In the genomic region with DNA sequence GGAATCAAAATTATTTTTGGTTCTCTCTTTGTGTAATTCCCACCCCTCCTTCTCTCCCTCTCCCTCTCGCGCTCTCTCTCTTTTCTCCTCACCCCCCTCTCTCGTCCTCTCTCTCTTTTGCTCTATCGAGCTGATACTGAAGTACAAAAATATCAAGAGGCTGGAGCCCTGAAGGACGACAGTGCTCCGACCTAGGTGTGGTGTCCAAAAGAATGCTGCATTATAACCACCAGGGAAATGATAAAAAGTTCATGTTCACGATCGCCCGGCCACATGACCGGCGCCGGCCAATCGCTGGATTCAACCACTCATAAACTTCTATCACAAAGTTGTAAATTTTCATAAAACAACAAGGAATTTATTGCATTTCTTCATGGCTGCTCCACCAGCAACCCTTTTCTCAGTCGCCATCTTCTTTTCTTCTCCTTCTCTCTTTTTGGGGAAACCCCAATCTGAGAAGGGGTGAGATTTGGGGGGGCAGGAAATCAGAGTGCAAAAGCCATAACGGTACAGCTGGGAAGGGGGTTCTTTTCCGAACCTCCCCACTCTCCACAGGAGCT, we compare ENCODE assay signal across 12 cellular contexts. TPM values are rescaled to one million over a fixed set of nuclear protein-coding genes. Genes with fewer than 3 reads are reported as not detected.
DNase-seq lines count a peak whose midpoint lies in the region; ATAC-seq and TF ChIP-seq lines count a peak whose summit lies in the region.
"Had no signal": no experiment of that assay in that cellular context is flagged by ENCODE, and none has a peak within 500 bp of the region (broad histone marks: within the 10 kb centered on the region; RNA-seq: fewer than 3 reads in every experiment).

TSS of gene HOXB6 (minus strand) at position 217 of the 560 bp plus-strand sequence. CDS start 6,836 bp downstream, outside the sequence.

- peak; percentile 36 to 79 for TF ChIP-seq POLR2A in adrenal gland (IDR thresholded peaks at IDR 0.05)

- no peaks in the 10 kb centered on the region for H3K36me3 ChIP-seq in adrenal gland (replicated peaks in 1 of 2)
- H3K36me3 ChIP-seq in mucosa of rectum (ENCODE audit: control insufficient read depth in 2 of 2, insufficient read depth in 2 of 2, low read length in 2 of 2): no peaks in the 10 kb centered on the region
- no peaks in the 10 kb centered on the region for H3K36me3 ChIP-seq in aorta (ENCODE audit: control insufficient read depth in 1 of 2, insufficient read depth in 2 of 2, low read length in 1 of 2)

- peak in 2 of 6 experiments; percentile 27 to 28 for TF ChIP-seq CTCF in adrenal gland (IDR thresholded peaks at IDR 0.05)

- intact Hi-C loops in adrenal gland (cut with DNase I) (no loop called here), aorta (cut with DNase I) (no loop called here)

- H3K4me1 ChIP-seq in adrenal gland (replicated peaks in 1 of 2): peaks cover 2 to 24% of the 10 kb centered on the region in 2 donors
- peaks cover 32 to 37% of the 10 kb centered on the region in 2 donors for H3K4me1 ChIP-seq in mucosa of rectum (ENCODE audit: control insufficient read depth in 2 of 2, insufficient read depth in 2 of 2, low read length in 2 of 2)
- H3K4me1 ChIP-seq in aorta (ENCODE audit: control insufficient read depth in 1 of 2, insufficient read depth in 2 of 2, low read length in 2 of 2): no peaks in the 10 kb centered on the region

- H3K4me3 Mint-ChIP-seq in stimulated activated naive CD8-positive, alpha-beta T cell treated with anti-CD3 and anti-CD28 coated beads, Interleukin-15, Interleukin-2, amounts not matched to agents 100 ng/mL and 50 ng/mL, for 24 hours: peak within 1 kb of the TSS; percentile 31

- peaks cover 4% of the 10 kb centered on the region for H3K4me1 Mint-ChIP-seq in stimulated activated naive CD8-positive, alpha-beta T cell treated with anti-CD3 and anti-CD28 coated beads, Interleukin-15, Interleukin-2, amounts not matched to agents 100 ng/mL and 50 ng/mL, for 24 hours (ENCODE audit: low read depth)

- H3K9me3 Mint-ChIP-seq in stimulated activated naive CD8-positive, alpha-beta T cell treated with anti-CD3 and anti-CD28 coated beads, Interleukin-15, Interleukin-2, amounts not matched to agents 100 ng/mL and 50 ng/mL, for 24 hours: no peaks in the 10 kb centered on the region

- DNase-seq in stimulated activated naive CD8-positive, alpha-beta T cell treated with anti-CD3 and anti-CD28 coated beads, Interleukin-15, Interleukin-2, amounts not matched to agents 100 U/mL and 50 U/mL, for 24 hours: no peak
- DNase-seq in adrenal gland (peak in 5 of 7 donors; percentile 52 to 82 (median 72)), aorta (peak in 1 of 2 donors; percentile 83), NCI-H1048 (lab: John Stamatoyannopoulos, UW) (no peak)
- DNase-seq: activated CD4-positive, CD25-positive, alpha-beta regulatory T cell; NCI-H1930 had no signal

- H3K9me3 ChIP-seq in adrenal gland (replicated peaks in 1 of 3): no peaks in the 10 kb centered on the region
- H3K9me3 ChIP-seq in mucosa of rectum (ENCODE audit: control insufficient read depth in 2 of 2, low read length in 2 of 2): no peaks in the 10 kb centered on the region
- H3K9me3 ChIP-seq in aorta (ENCODE audit: control insufficient read depth, low read length): no peaks in the 10 kb centered on the region

- no peak within 1 kb of the TSS for H3K27ac Mint-ChIP-seq in stimulated activated naive CD8-positive, alpha-beta T cell treated with anti-CD3 and anti-CD28 coated beads, Interleukin-15, Interleukin-2, amounts not matched to agents 100 ng/mL and 50 ng/mL, for 24 hours
- H3K27ac Mint-ChIP-seq: CD14-positive monocyte had no signal

- H3K27ac ChIP-seq in adrenal gland (peak within 1 kb of the TSS; percentile 21 to 87 (median 55)), mucosa of rectum (ENCODE audit: low read depth in 2 of 2, low read length in 2 of 2) (peak within 1 kb of the TSS; percentile 92), aorta (ENCODE audit: low read depth in 1 of 2, low read length in 2 of 2) (peak within 1 kb of the TSS in 1 of 2 donors; percentile 33)

- H3K36me3 Mint-ChIP-seq in stimulated activated naive CD8-positive, alpha-beta T cell treated with anti-CD3 and anti-CD28 coated beads, Interleukin-15, Interleukin-2, amounts not matched to agents 100 ng/mL and 50 ng/mL, for 24 hours (ENCODE audit: low read depth): no peaks in the 10 kb centered on the region

- H3K27me3 ChIP-seq in adrenal gland: no peaks in the 10 kb centered on the region
- peaks cover 2 to 9% of the 10 kb centered on the region in 2 donors for H3K27me3 ChIP-seq in mucosa of rectum (ENCODE audit: control insufficient read depth in 2 of 2, insufficient read depth in 2 of 2, low read length in 2 of 2)
- no peaks in the 10 kb centered on the region for H3K27me3 ChIP-seq in aorta (ENCODE audit: control insufficient read depth in 1 of 2, insufficient read depth in 2 of 2, low read length in 1 of 2)

- no peak for ATAC-seq in stimulated activated naive CD8-positive, alpha-beta T cell treated with anti-CD3 and anti-CD28 coated beads, Interleukin-15, Interleukin-2, amounts not matched to agents 100 U/mL and 50 U/mL, for 24 hours
- ATAC-seq in aorta (ENCODE audit: low FRiP score): peak; percentile 50
- ATAC-seq in GM19455 (IDR thresholded peaks at IDR 0.05; ENCODE audit: unreplicated experiment): no peak
- no peak for ATAC-seq in HG02571 (IDR thresholded peaks at IDR 0.05; ENCODE audit: unreplicated experiment)

- H3K4me3 ChIP-seq in adrenal gland (peak within 1 kb of the TSS in 3 of 4 donors; percentile 1 to 70 (median 11)), mucosa of rectum (ENCODE audit: low read length in 2 of 2) (peak within 1 kb of the TSS; percentile 89 to 90), aorta (ENCODE audit: low read length in 2 of 2) (peak within 1 kb of the TSS; percentile 38 to 42)

- H3K9ac ChIP-seq in mucosa of rectum (ENCODE audit: low read depth in 1 of 2, low read length in 2 of 2): peak within 1 kb of the TSS; percentile 79 to 95

- peaks cover 83% of the 10 kb centered on the region for H3K27me3 Mint-ChIP-seq in stimulated activated naive CD8-positive, alpha-beta T cell treated with anti-CD3 and anti-CD28 coated beads, Interleukin-15, Interleukin-2, amounts not matched to agents 100 ng/mL and 50 ng/mL, for 24 hours

- 9 to 30% (median 16%) methylated on average over 16 of the region's 16 CpGs for WGBS in adrenal gland, 4 donors
- 5 to 7% methylated on average over 16 of the region's 16 CpGs for WGBS in aorta, 2 donors

RNA-seq across cellular contexts. Expression of gene HOXB6, which starts in this region (rescaled TPM):
- total RNA-seq in adrenal gland: 10 to 100 TPM in 6 of 8 donors, 1 to 10 TPM in 2; 6.3 to 20.3 (median 12.4) TPM
- polyA plus RNA-seq in adrenal gland: 10 to 100 TPM; 10.9 to 23.1 (median 11.9) TPM
- 10 to 100 TPM in 1 of 2 donors, 1 to 10 TPM in 1; 5.8 to 16.8 TPM for total RNA-seq in aorta
- 1 to 10 TPM; 3.9 to 4.1 TPM for polyA plus RNA-seq in aorta
- total RNA-seq: bronchial epithelial cell had no signal
- polyA plus RNA-seq: CD14-positive monocyte had no signal

Comparison
In these comparisons a context has a peak if more than half of its experiments do, and no peak if none do; other contexts are left out.
1. DNase-seq: peak in adrenal gland (5 of 7); none in stimulated activated naive CD8-positive, alpha-beta T cell treated with anti-CD3 and anti-CD28 coated beads, Interleukin-15, Interleukin-2, amounts not matched to agents 100 U/mL and 50 U/mL, for 24 hours (single experiment) and NCI-H1048 (single experiment).
2. H3K4me3 ChIP-seq: peak in every context shown above with its lines; median percentile 90 in mucosa of rectum; 40 in aorta; 11 in adrenal gland.